ENCODE assay signal across 9 cellular contexts in genomic region chr18:62596145-62597005, GRCh38.
DNase-seq lines count a peak whose midpoint lies in the region; ATAC-seq, FAIRE-seq and TF ChIP-seq lines count a peak whose summit lies in the region.
"Had no signal": no experiment of that assay in that cellular context is flagged by ENCODE, and none has a peak within 500 bp of the region (broad histone marks: within the 10 kb centered on the region; RNA-seq: fewer than 3 reads in every experiment).

No MANE protein-coding gene starts in this region.

- H3K4me1 ChIP-seq in HepG2 (ENCODE audit: insufficient read depth, low read length) (peaks cover 6% of the 10 kb centered on the region), tibial nerve (peaks cover 0 to 17% (median 10%) of the 10 kb centered on the region in 4 donors)

- H3K27ac ChIP-seq in coronary artery (no peak overlapping the region), HepG2 (ENCODE audit: extremely low read length, insufficient read depth, low read length) (no peak overlapping the region), tibial nerve (no peak overlapping the region)

- H3K4me3 Mint-ChIP-seq in activated CD8-positive, alpha-beta memory T cell treated with anti-CD3 and anti-CD28 coated beads, Interleukin-2, amount 10 ng/mL, durations not matched to agents 7 days and 5 days, result peak overlapping the region; percentile 54

- peaks cover 58% of the 10 kb centered on the region for H3K27me3 Mint-ChIP-seq in activated CD8-positive, alpha-beta memory T cell treated with anti-CD3 and anti-CD28 coated beads, Interleukin-2, amount 10 ng/mL, durations not matched to agents 7 days and 5 days

- TF ChIP-seq POLR2A in HepG2 (IDR thresholded peaks at IDR 0.05; ENCODE audit: insufficient read depth in 1 of 2, low read depth in 2 of 2, low read length in 2 of 2), result no peak
- TF ChIP-seq POLR2A in tibial nerve (IDR thresholded peaks at IDR 0.05), result no peak

- CTCF ChIA-PET in activated CD8-positive, alpha-beta memory T cell treated with anti-CD3 and anti-CD28 coated beads, Interleukin-2, amount 10 ng/mL, durations not matched to agents 7 days and 5 days (lab: Charles Lee), result interaction anchor here (0.9 to 1.5 kb wide), 4 partner anchors 10 to 362 kb away, joined by 3 read pairs; no protein-coding TSS in a partner anchor
- CTCF ChIA-PET in HepG2 (lab: Yijun Ruan, JAX; ENCODE audit: low intra/inter-chr PET ratio, low total read pairs), result no interaction called here

- H3K27me3 ChIP-seq in HepG2 (ENCODE audit: control insufficient read depth in 1 of 2, insufficient read depth in 2 of 2, low read length in 2 of 2), result peaks cover 0 to 46% of the 10 kb centered on the region in 2 experiments; a peak in 4 of 5 replicates
- peaks cover 0 to 61% of the 10 kb centered on the region in 2 donors for H3K27me3 ChIP-seq in tibial nerve

- no peak for DNase-seq in activated CD8-positive, alpha-beta memory T cell treated with anti-CD3 and anti-CD28 coated beads, Interleukin-2, amount 10 ng/mL, durations not matched to agents 7 days and 5 days
- DNase-seq in activated CD8-positive, alpha-beta memory T cell treated with anti-CD3 and anti-CD28 coated beads, Interleukin-2, amount 50 U/mL, for 4 hours, result no peak
- DNase-seq in coronary artery (ENCODE audit: low spot score) (no peak), HepG2 (ENCODE audit: low spot score) (no peak), tibial nerve (ENCODE audit: low spot score in 2 of 2) (no peak), GM19239 (ENCODE audit: insufficient read length, low spot score) (no peak), D721Med (ENCODE audit: insufficient read length, low spot score) (no peak)
- no peak for DNase-seq in stimulated activated CD4-positive, alpha-beta T cell treated with anti-CD3 and anti-CD28 coated beads, Interleukin-15, amount 100 ng/mL, for 24 hours
- DNase-seq: DND-41 had no signal

- no peaks in the 10 kb centered on the region for H3K79me2 ChIP-seq in HepG2 (ENCODE audit: insufficient read depth, low read length)

- BruUV-seq in HepG2 (replicated peaks; lab: Mats Ljungman, UMichigan), result no TSS peak

- no peaks in the 10 kb centered on the region for H4K20me1 ChIP-seq in HepG2 (ENCODE audit: insufficient read depth, low read length)

- H3K27ac Mint-ChIP-seq in activated CD8-positive, alpha-beta memory T cell treated with anti-CD3 and anti-CD28 coated beads, Interleukin-2, amount 10 ng/mL, durations not matched to agents 7 days and 5 days, result no peak overlapping the region

- in situ Hi-C loops in HepG2 (cut with HindIII; ENCODE audit: extremely low pct_ligation_motif_present, low pct_unique_long_range_greater_than_20kb), result no loop called here

- FAIRE-seq in HepG2 (lab: Jason Lieb, UNC) (no peak), GM19239 (lab: Jason Lieb, UNC) (no peak), D721Med (lab: Jason Lieb, UNC) (no peak)

- no peak for TF ChIP-seq RAD21 in HepG2 (CRISPR knock-in tag; IDR thresholded peaks at IDR 0.05)

- H3K9me3 ChIP-seq in HepG2 (ENCODE audit: low read length), result no peaks in the 10 kb centered on the region
- peaks cover 0 to 20% (median 0%) of the 10 kb centered on the region in 4 donors for H3K9me3 ChIP-seq in tibial nerve

- H3K4me2 ChIP-seq in HepG2 (ENCODE audit: low read depth, low read length), result peak overlapping the region; percentile 59

- H3K9me3 Mint-ChIP-seq in activated CD8-positive, alpha-beta memory T cell treated with anti-CD3 and anti-CD28 coated beads, Interleukin-2, amount 10 ng/mL, durations not matched to agents 7 days and 5 days (ENCODE audit: low read depth), result peaks cover 4% of the 10 kb centered on the region

- WGBS in HepG2 (ENCODE audit: low lambda C conversion rate), result 31% methylated on average over 24 of the region's 90 CpGs
- 3 to 6% methylated on average over 51 to 83 of the region's 90 CpGs for WGBS in tibial nerve, 2 donors

- POLR2A ChIA-PET in HepG2 (lab: Yijun Ruan, JAX), result no interaction called here

- TF ChIP-seq CTCF in coronary artery (IDR thresholded peaks at IDR 0.05), result no peak
- no peak for TF ChIP-seq CTCF in HepG2 (CRISPR knock-in tag; IDR thresholded peaks at IDR 0.05)
- no peak for TF ChIP-seq CTCF in tibial nerve (IDR thresholded peaks at IDR 0.05)
- TF ChIP-seq CTCF in D721Med (IDR thresholded peaks at IDR 0.05; ENCODE audit: insufficient read depth, missing control alignments), result no peak

- no peak overlapping the region for H3K9ac ChIP-seq in HepG2 (ENCODE audit: insufficient read depth, low read depth, low read length)

- peak; percentile 64 for ATAC-seq in activated CD8-positive, alpha-beta memory T cell treated with anti-CD3 and anti-CD28 coated beads, Interleukin-2, amount 10 ng/mL, durations not matched to agents 7 days and 5 days
- ATAC-seq in HepG2, result peak; percentile 86

- TF ChIP-seq EP300 in HepG2 (IDR thresholded peaks at IDR 0.05; ENCODE audit: low read depth in 2 of 2, low read length in 2 of 2) (no peak), HepG2 (CRISPR knock-in tag; IDR thresholded peaks at IDR 0.05; ENCODE audit: borderline replicate concordance) (no peak), tibial nerve (IDR thresholded peaks at IDR 0.05) (no peak)

- intact Hi-C loops in HepG2 (cut with micrococcal nuclease; ENCODE audit: unreplicated experiment), result no loop called here

- H3K36me3 Mint-ChIP-seq in activated CD8-positive, alpha-beta memory T cell treated with anti-CD3 and anti-CD28 coated beads, Interleukin-2, amount 10 ng/mL, durations not matched to agents 7 days and 5 days, result no peaks in the 10 kb centered on the region

- H2AFZ ChIP-seq in HepG2 (ENCODE audit: low read length), result no peak overlapping the region

- H3K36me3 ChIP-seq in HepG2 (replicated peaks in 1 of 2; ENCODE audit: control insufficient read depth in 1 of 2, insufficient read depth in 2 of 2, low read length in 2 of 2) (no peaks in the 10 kb centered on the region), tibial nerve (no peaks in the 10 kb centered on the region)

- peak overlapping the region; percentile 70 for H3K4me3 ChIP-seq in coronary artery
- peak overlapping the region; percentile 28 to 64 (median 47); a peak in 3 of 6 replicates for H3K4me3 ChIP-seq in HepG2 (replicated peaks in 1 of 3; ENCODE audit: insufficient read depth in 1 of 3, low read depth in 2 of 3, low read length in 3 of 3)
- peak overlapping the region; percentile 1 to 45 (median 11) for H3K4me3 ChIP-seq in tibial nerve

- H3K4me1 Mint-ChIP-seq in activated CD8-positive, alpha-beta memory T cell treated with anti-CD3 and anti-CD28 coated beads, Interleukin-2, amount 10 ng/mL, durations not matched to agents 7 days and 5 days, result peaks cover 17% of the 10 kb centered on the region

TF ChIP-seq in HepG2, 621 proteins besides CTCF, POLR2A, EP300 and RAD21 (continues in another document):
- TF ChIP-seq ZNF749 (CRISPR knock-in tag; IDR thresholded peaks at IDR 0.05; ENCODE audit: borderline replicate concordance) (no peak), UBTF (CRISPR knock-in tag; IDR thresholded peaks at IDR 0.05) (peak; percentile 76; the same call in 1 of the 2 replicates), PITX1 (CRISPR knock-in tag; IDR thresholded peaks at IDR 0.05) (no peak), NFYC (CRISPR knock-in tag; IDR thresholded peaks at IDR 0.05) (no peak), ZNF800 (CRISPR knock-in tag; IDR thresholded peaks at IDR 0.05) (peak; percentile 99), ZNF451 (CRISPR knock-in tag; IDR thresholded peaks at IDR 0.05) (no peak), ZSCAN31 (CRISPR knock-in tag; IDR thresholded peaks at IDR 0.05; ENCODE audit: low read depth) (no peak), DNMT3B (CRISPR knock-in tag; conservative IDR thresholded peaks at IDR 0.05) (no peak), PHF5A (CRISPR knock-in tag; IDR thresholded peaks at IDR 0.05; ENCODE audit: low read depth, unreplicated experiment) (no peak), ZFY (CRISPR knock-in tag; IDR thresholded peaks at IDR 0.05) (0 out of 2 replicates have a peak, but pooled peaks have one; percentile 14), MYC (CRISPR knock-in tag; IDR thresholded peaks at IDR 0.05; ENCODE audit: borderline replicate concordance) (no peak), ZBTB38 (CRISPR knock-in tag; IDR thresholded peaks at IDR 0.05) (no peak), ZNF616 (CRISPR knock-in tag; IDR thresholded peaks at IDR 0.05; ENCODE audit: low read depth) (no peak), IKZF1 (IDR thresholded peaks at IDR 0.05) (no peak)

Comparison
In these comparisons a context has a peak if more than half of its experiments do, and no peak if none do; other contexts are left out.
1. H3K4me3 ChIP-seq: peak in every context shown above with its lines; median percentile 70 in coronary artery; 47 in HepG2; 11 in tibial nerve.